In genomic region chr4:80365928-80366327, GRCh38 we compare ENCODE assay signal across 9 cellular contexts. TPM values are rescaled to one million over a fixed set of nuclear protein-coding genes. Genes with fewer than 3 reads are reported as not detected.
DNase-seq lines count a peak whose midpoint lies in the region; ATAC-seq and TF ChIP-seq lines count a peak whose summit lies in the region.
"Had no signal": no experiment of that assay in that cellular context is flagged by ENCODE, and none has a peak within 500 bp of the region (broad histone marks: within the 10 kb centered on the region; RNA-seq: fewer than 3 reads in every experiment).

No MANE protein-coding gene starts in this region.

- no peaks in the 10 kb centered on the region for H3K36me3 ChIP-seq in liver (ENCODE audit: control insufficient read depth in 4 of 4, insufficient read depth in 3 of 4, low read depth in 1 of 4, low read length in 3 of 4)
- H3K36me3 ChIP-seq: BLaER1 treated with 17β-estradiol and CSF1 and Interleukin-3, amounts not matched to agents 10 nM and 100 nM had no signal

- no peak overlapping the region for H3K9ac ChIP-seq in liver (ENCODE audit: low read depth in 1 of 2, low read length in 2 of 2)
- H3K9ac ChIP-seq: BLaER1 treated with 17β-estradiol and CSF1 and Interleukin-3, amounts not matched to agents 10 nM and 100 nM had no signal

- H3K27ac ChIP-seq in VCaP, result no peak overlapping the region
- no peak overlapping the region for H3K27ac ChIP-seq in liver (ENCODE audit: low read depth in 1 of 2, low read length in 2 of 2)
- H3K27ac ChIP-seq: BLaER1 treated with 17β-estradiol and CSF1 and Interleukin-3, amounts not matched to agents 10 nM and 100 nM had no signal

- H3K27me3 ChIP-seq in liver (ENCODE audit: control insufficient read depth in 4 of 4, insufficient read depth in 4 of 4, low read length in 3 of 4), result peaks cover 0 to 4% (median 0%) of the 10 kb centered on the region in 4 donors
- H3K27me3 ChIP-seq: BLaER1 treated with 17β-estradiol and CSF1 and Interleukin-3, amounts not matched to agents 10 nM and 100 nM had no signal

- ATAC-seq in HG02759 (IDR thresholded peaks at IDR 0.05; ENCODE audit: unreplicated experiment), result peak; percentile 77

- H3K4me1 ChIP-seq in liver (ENCODE audit: control insufficient read depth in 4 of 4, insufficient read depth in 4 of 4, low read length in 3 of 4), result no peaks in the 10 kb centered on the region
- H3K4me1 ChIP-seq: BLaER1 treated with 17β-estradiol and CSF1 and Interleukin-3, amounts not matched to agents 10 nM and 100 nM had no signal

- H3K4me3 ChIP-seq in liver (ENCODE audit: low read depth in 1 of 3, low read length in 3 of 3), result no peak overlapping the region
- H3K4me3 ChIP-seq: BLaER1 treated with 17β-estradiol and CSF1 and Interleukin-3, amounts not matched to agents 10 nM and 100 nM had no signal

- peaks cover 0 to 2% (median 0%) of the 10 kb centered on the region in 4 donors for H3K9me3 ChIP-seq in liver (ENCODE audit: control insufficient read depth in 4 of 4, low read length in 3 of 4)

- TF ChIP-seq RAD21 in liver (IDR thresholded peaks at IDR 0.05), result peak; percentile 77 to 81

- 79% methylated on average over 1 of the region's 1 CpG for whole genome bisulfite sequencing in liver

- peak; percentile 88 for TF ChIP-seq CTCF in VCaP (conservative IDR thresholded peaks at IDR 0.05)
- TF ChIP-seq CTCF in liver (IDR thresholded peaks at IDR 0.05; ENCODE audit: low read depth, low read length, missing input control), result peak; percentile 49

- peak; percentile 12 for DNase-seq in NOMO-1 treated with DMSO at 0.1 percent for 48 hours (lab: John Stamatoyannopoulos, UW; ENCODE audit: unreplicated experiment)
- no peak for DNase-seq in NOMO-1 treated with dmso at 0.1 percent for 144 hours (lab: John Stamatoyannopoulos, UW; ENCODE audit: unreplicated experiment)
- DNase-seq in NCI-H2029 treated with DMSO at 0.1 percent for 48 hours (lab: John Stamatoyannopoulos, UW), result peak; percentile 19
- DNase-seq in cerebellar cortex (ENCODE audit: low spot score), result peak; percentile 73
- DNase-seq in stimulated activated CD8-positive, alpha-beta memory T cell treated with anti-CD3 and anti-CD28 coated beads, Interleukin-4, amount 100 ng/mL, for 4 hours (ENCODE audit: low read depth in 2 of 2, low spot score in 1 of 2), result peak; percentile 10 to 28

TF ChIP-seq in liver, 16 proteins besides CTCF, POLR2A, EP300 and RAD21:
- no peak for TF ChIP-seq ATF3 (IDR thresholded peaks at IDR 0.05)
- TF ChIP-seq TAF1 (conservative IDR thresholded peaks at IDR 0.05), result no peak
- no peak for TF ChIP-seq FOXA2 (IDR thresholded peaks at IDR 0.05)
- TF ChIP-seq MAX (IDR thresholded peaks at IDR 0.05), result no peak
- no peak for TF ChIP-seq NR2F2 (IDR thresholded peaks at IDR 0.05)
- no peak for TF ChIP-seq FOXA1 (IDR thresholded peaks at IDR 0.05)
- no peak for TF ChIP-seq GABPA (IDR thresholded peaks at IDR 0.05 in 1 of 2, conservative IDR thresholded peaks at IDR 0.05 in 1 of 2)
- TF ChIP-seq YY1 (IDR thresholded peaks at IDR 0.05), result no peak
- no peak for TF ChIP-seq SP1 (IDR thresholded peaks at IDR 0.05)
- TF ChIP-seq HNF4G (IDR thresholded peaks at IDR 0.05), result no peak
- no peak for TF ChIP-seq JUND (IDR thresholded peaks at IDR 0.05)
- no peak for TF ChIP-seq EGR1 (IDR thresholded peaks at IDR 0.05; ENCODE audit: low read depth in 2 of 2)
- TF ChIP-seq REST (IDR thresholded peaks at IDR 0.05), result no peak
- no peak for TF ChIP-seq HNF4A (conservative IDR thresholded peaks at IDR 0.05)
- no peak for TF ChIP-seq ZBTB33 (IDR thresholded peaks at IDR 0.05)

RNA-seq across cellular contexts. Expression of gene CFAP299, which starts 30.4 kb away (rescaled TPM):
- total RNA-seq in liver, result not detected
- polyA plus RNA-seq in liver, result not detected
